ENCODE assay signal across 10 cellular contexts in the genomic region with DNA sequence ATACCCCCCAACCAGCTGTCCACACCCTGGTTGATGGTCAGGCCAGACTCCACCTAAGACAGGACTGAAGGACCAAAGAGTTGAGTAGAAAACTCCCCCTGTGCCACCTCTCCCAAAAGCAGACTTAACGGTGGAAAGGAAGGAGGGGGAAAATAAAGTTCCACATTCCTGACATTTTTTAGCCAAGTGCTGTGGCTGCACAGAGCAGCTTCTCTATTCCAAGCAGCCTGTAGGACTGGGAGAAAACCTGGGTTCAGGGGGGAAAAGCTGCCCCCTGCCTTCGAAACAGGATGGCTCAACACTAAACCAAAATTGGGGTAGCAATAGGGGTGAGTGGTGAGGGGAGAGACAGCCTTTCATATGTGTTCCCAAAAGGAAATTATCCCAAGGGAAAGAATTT. TPM values are rescaled to one million over a fixed set of nuclear protein-coding genes. Genes with fewer than 3 reads are reported as not detected.
DNase-seq lines count a peak whose midpoint lies in the region; ATAC-seq and TF ChIP-seq lines count a peak whose summit lies in the region.
"Had no signal": no experiment of that assay in that cellular context is flagged by ENCODE, and none has a peak within 500 bp of the region (broad histone marks: within the 10 kb centered on the region; RNA-seq: fewer than 3 reads in every experiment).

No MANE protein-coding gene starts in this region.

- no peak for ATAC-seq in heart right ventricle
- no peak for ATAC-seq in left cardiac atrium
- ATAC-seq in lower lobe of right lung, result no peak
- ATAC-seq in upper lobe of left lung (ENCODE audit: low FRiP score in 2 of 2), result no peak
- no peak for ATAC-seq in activated naive CD8-positive, alpha-beta T cell treated with anti-CD3 and anti-CD28 coated beads, Interleukin-2, amount 50 U/mL, for 24 hours
- ATAC-seq: activated CD8-positive, alpha-beta T cell treated with anti-CD3 and anti-CD28 coated beads, Interleukin-2, amount 10 ng/mL, durations not matched to agents 7 days and 5 days had no signal

- no peaks in the 10 kb centered on the region for H3K27me3 ChIP-seq in heart right ventricle
- H3K27me3 ChIP-seq in brain microvascular endothelial cell (replicated peaks), result no peaks in the 10 kb centered on the region
- no peaks in the 10 kb centered on the region for H3K27me3 ChIP-seq in lower lobe of right lung (ENCODE audit: low read depth)
- no peaks in the 10 kb centered on the region for H3K27me3 ChIP-seq in upper lobe of left lung

- no peaks in the 10 kb centered on the region for H3K27me3 Mint-ChIP-seq in activated naive CD8-positive, alpha-beta T cell treated with anti-CD3 and anti-CD28 coated beads, Interleukin-2, amount 50 U/mL, for 24 hours

- H3K27ac ChIP-seq in heart right ventricle (peak overlapping the region in 7 of 10 donors; percentile 4 to 99 (median 52)), brain microvascular endothelial cell (peak overlapping the region; percentile 92), lower lobe of right lung (peak overlapping the region; percentile 20), upper lobe of left lung (peak overlapping the region in 3 of 4 donors; percentile 44 to 94 (median 61))

- no peak overlapping the region for H3K27ac Mint-ChIP-seq in activated naive CD8-positive, alpha-beta T cell treated with anti-CD3 and anti-CD28 coated beads, Interleukin-2, amount 50 U/mL, for 24 hours
- H3K27ac Mint-ChIP-seq: activated CD8-positive, alpha-beta T cell treated with anti-CD3 and anti-CD28 coated beads, Interleukin-2, amount 10 ng/mL, durations not matched to agents 7 days and 5 days had no signal

- WGBS in heart right ventricle, 2 donors, result 9 to 26% methylated on average over 2 of the region's 2 CpGs
- WGBS in upper lobe of left lung, 2 donors, result 28 to 32% methylated on average over 2 of the region's 2 CpGs

- no peaks in the 10 kb centered on the region for H3K36me3 Mint-ChIP-seq in activated naive CD8-positive, alpha-beta T cell treated with anti-CD3 and anti-CD28 coated beads, Interleukin-2, amount 50 U/mL, for 24 hours (ENCODE audit: low read depth)

- no peak overlapping the region for H3K4me3 Mint-ChIP-seq in activated naive CD8-positive, alpha-beta T cell treated with anti-CD3 and anti-CD28 coated beads, Interleukin-2, amount 50 U/mL, for 24 hours
- H3K4me3 Mint-ChIP-seq: activated CD8-positive, alpha-beta T cell treated with anti-CD3 and anti-CD28 coated beads, Interleukin-2, amount 10 ng/mL, durations not matched to agents 7 days and 5 days had no signal

- no peaks in the 10 kb centered on the region for H3K9me3 Mint-ChIP-seq in activated naive CD8-positive, alpha-beta T cell treated with anti-CD3 and anti-CD28 coated beads, Interleukin-2, amount 50 U/mL, for 24 hours

- peaks cover 40% of the 10 kb centered on the region for H3K4me1 Mint-ChIP-seq in activated naive CD8-positive, alpha-beta T cell treated with anti-CD3 and anti-CD28 coated beads, Interleukin-2, amount 50 U/mL, for 24 hours

- no peak overlapping the region for H3K4me3 ChIP-seq in heart right ventricle
- peak overlapping the region; percentile 97 for H3K4me3 ChIP-seq in brain microvascular endothelial cell (ENCODE audit: low read depth, low read length)
- H3K4me3 ChIP-seq in lower lobe of right lung, result peak overlapping the region; percentile 4
- peak overlapping the region in 1 of 4 donors; percentile 11 for H3K4me3 ChIP-seq in upper lobe of left lung

- H3K4me1 ChIP-seq in heart right ventricle (peaks cover 7 to 91% (median 84%) of the 10 kb centered on the region in 9 donors), lower lobe of right lung (peaks cover 78% of the 10 kb centered on the region), upper lobe of left lung (peaks cover 61 to 69% (median 68%) of the 10 kb centered on the region in 4 donors)

- no peak for DNase-seq in heart right ventricle
- no peak for DNase-seq in left cardiac atrium
- no peak for DNase-seq in brain microvascular endothelial cell
- DNase-seq in lower lobe of right lung, result no peak
- no peak for DNase-seq in upper lobe of left lung
- DNase-seq in activated naive CD8-positive, alpha-beta T cell treated with anti-CD3 and anti-CD28 coated beads, Interleukin-2, amount 50 U/mL, for 24 hours, result no peak
- DNase-seq in activated CD4-positive, alpha-beta T cell treated with anti-CD3 and anti-CD28 coated beads for 1 hour, result no peak
- no peak for DNase-seq in activated CD8-positive, alpha-beta memory T cell treated with anti-CD3 and anti-CD28 coated beads, Interleukin-2, amount 50 U/mL, for 4 hours
- DNase-seq: activated CD8-positive, alpha-beta T cell treated with anti-CD3 and anti-CD28 coated beads, Interleukin-2, amount 10 ng/mL, durations not matched to agents 7 days and 5 days; NCI-H446 had no signal

- in situ Hi-C loops in brain microvascular endothelial cell (cut with HindIII; ENCODE audit: low pct_ligation_motif_present, low sequenced_read_pairs), result no loop called here

- TF ChIP-seq CTCF in heart right ventricle (IDR thresholded peaks at IDR 0.05) (no peak), brain microvascular endothelial cell (IDR thresholded peaks at IDR 0.05; ENCODE audit: low read depth, low read length, missing control alignments) (peak; percentile 42), lower lobe of right lung (IDR thresholded peaks at IDR 0.05) (peak; percentile 10), upper lobe of left lung (IDR thresholded peaks at IDR 0.05) (no peak)

- no peak for TF ChIP-seq EP300 in upper lobe of left lung (IDR thresholded peaks at IDR 0.05)

- intact Hi-C loops in heart right ventricle (cut with DNase I) (loop anchor here in 3 of 10 donors (2.0 to 10.0 kb wide), 3 partner anchors 56 to 58 kb away; no protein-coding TSS in a partner anchor), left cardiac atrium (cut with DNase I) (loop anchor here (5.0 to 10.0 kb wide), 3 partner anchors 56 to 71 kb away; no protein-coding TSS in a partner anchor), lower lobe of right lung (cut with DNase I) (no loop called here)

- H3K36me3 ChIP-seq in heart right ventricle, result no peaks in the 10 kb centered on the region
- H3K36me3 ChIP-seq in brain microvascular endothelial cell (replicated peaks), result peaks cover 13% of the 10 kb centered on the region
- no peaks in the 10 kb centered on the region for H3K36me3 ChIP-seq in lower lobe of right lung
- H3K36me3 ChIP-seq in upper lobe of left lung, result no peaks in the 10 kb centered on the region

- no peaks in the 10 kb centered on the region for H3K9me3 ChIP-seq in heart right ventricle
- H3K9me3 ChIP-seq in lower lobe of right lung, result no peaks in the 10 kb centered on the region
- no peaks in the 10 kb centered on the region for H3K9me3 ChIP-seq in upper lobe of left lung

- TF ChIP-seq POLR2A in upper lobe of left lung (IDR thresholded peaks at IDR 0.05), result no peak

RNA-seq across cellular contexts. Expression of gene TRAM2, which starts 3.6 kb away (rescaled TPM):
- total RNA-seq in heart right ventricle (10 to 100 TPM in 7 of 10 donors, 1 to 10 TPM in 3; 7.9 to 17.3 (median 11.0) TPM), left cardiac atrium (10 to 100 TPM; 14.1 to 19.2 TPM), lower lobe of right lung (21.9 TPM), upper lobe of left lung (10 to 100 TPM in 5 of 6 donors, 1 to 10 TPM in 1; 9.4 to 26.8 (median 14.3) TPM)
- polyA plus RNA-seq in heart right ventricle, result 1 to 10 TPM; 5.0 to 7.2 TPM

Comparison
In these comparisons a context has a peak if more than half of its experiments do, and no peak if none do; other contexts are left out.
1. H3K27ac ChIP-seq: peak in every context shown above with its lines; median percentile 92 in brain microvascular endothelial cell; 61 in upper lobe of left lung; 52 in heart right ventricle; 20 in lower lobe of right lung.
2. H3K4me3 ChIP-seq: peak in brain microvascular endothelial cell (single experiment) and lower lobe of right lung (single experiment); none in heart right ventricle (0 of 10).
3. CTCF ChIP-seq: peak in brain microvascular endothelial cell (single experiment) and lower lobe of right lung (single experiment); none in heart right ventricle (0 of 9) and upper lobe of left lung (0 of 6).